37 cellular contexts compared by ENCODE assay signal in the genomic region with DNA sequence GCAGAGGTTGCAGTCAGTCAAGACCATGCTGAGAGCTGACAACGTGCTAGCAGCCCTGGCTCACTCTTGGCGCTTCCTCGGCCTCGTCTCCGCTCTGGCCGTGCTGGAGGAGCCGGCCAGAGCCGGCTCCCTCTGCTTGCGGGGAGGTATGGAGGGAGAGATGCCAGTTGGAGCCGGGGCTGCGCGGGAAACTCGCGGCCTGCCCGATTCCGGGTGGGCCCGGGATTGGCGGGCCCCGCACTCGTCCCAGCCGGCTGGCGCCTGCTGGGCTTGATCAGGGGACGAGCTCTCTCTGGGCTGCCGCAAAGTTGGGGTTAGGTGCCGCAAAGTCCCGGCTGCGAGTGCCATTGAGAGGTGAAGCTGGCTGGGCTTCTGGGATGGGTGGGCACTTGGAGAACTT. TPM values are rescaled to one million over a fixed set of nuclear protein-coding genes. Genes with fewer than 3 reads are reported as not detected.
"Had no signal": no experiment of that assay in that cellular context is flagged by ENCODE, and none has a peak within 500 bp of the region (broad histone marks: within the 10 kb centered on the region; RNA-seq: fewer than 3 reads in every experiment).

No MANE protein-coding gene starts in this region.

- H3K4me3 ChIP-seq: MG63 had no signal

- H3K27me3 ChIP-seq: MG63 had no signal

- H3K9me3 ChIP-seq: MG63 had no signal

- H3K36me3 ChIP-seq: MG63 had no signal

- DNase-seq: Karpas-422, Kasumi-1, MG63, MM.1S, MV-4-11, NCI-H1048, NCI-H1092, NCI-H1092 treated with DMSO at 0.1 percent for 48 hours, NCI-H1105, NCI-H1105 treated with DMSO at 0.1 percent for 48 hours, NCI-H1417, NCI-H1417 treated with DMSO at 0.1 percent for 48 hours, NCI-H1436, NCI-H1436 treated with DMSO at 0.1 percent for 48 hours, NCI-H146, NCI-H1694, NCI-H1694 treated with DMSO at 0.1 percent for 48 hours, NCI-H187, NCI-H187 treated with DMSO at 0.1 percent for 48 hours, NCI-H1930, NCI-H2029, NCI-H2029 treated with DMSO at 0.1 percent for 48 hours, NCI-H2081, NCI-H2081 treated with DMSO at 0.1 percent for 48 hours, NCI-H2107, NCI-H2171, NCI-H2171 treated with DMSO at 0.1 percent for 48 hours, NCI-H2227 treated with DMSO at 0.1 percent for 48 hours, NCI-H226, NCI-H345, NCI-H446, NCI-H446 treated with DMSO at 0.1 percent for 48 hours, NCI-H510A, NCI-H510A treated with DMSO at 0.1 percent for 48 hours, NCI-H524 had no signal

RNA-seq across cellular contexts. Expression of gene SHISA3, which starts 27.8 kb away (rescaled TPM):
- total RNA-seq: LHCN-M2, MCF 10A had no signal
